In genomic region chr17:79622201-79622601, GRCh38 we compare ENCODE assay signal across 18 cellular contexts. TPM values are rescaled to one million over a fixed set of nuclear protein-coding genes. Genes with fewer than 3 reads are reported as not detected.
DNase-seq lines count a peak whose midpoint lies in the region; ATAC-seq lines count a peak whose summit lies in the region.
"Had no signal": no experiment of that assay in that cellular context is flagged by ENCODE, and none has a peak within 500 bp of the region (broad histone marks: within the 10 kb centered on the region; RNA-seq: fewer than 3 reads in every experiment).

No MANE protein-coding gene starts in this region.

- peaks cover 30% of the 10 kb centered on the region for H3K27me3 Mint-ChIP-seq in activated T-cell treated with anti-CD3 and anti-CD28 coated beads, Interleukin-2, amount 50 U/mL, for 4 hours (ENCODE audit: low read depth)
- H3K27me3 Mint-ChIP-seq in activated T-cell treated with anti-CD3 and anti-CD28 coated beads, Interleukin-2, amount 50 U/mL, for 24 hours = peaks cover 23% of the 10 kb centered on the region
- no peaks in the 10 kb centered on the region for H3K27me3 Mint-ChIP-seq in activated T-helper 2 cell treated with anti-CD3 and anti-CD28 coated beads, Interferon-gamma antibody, Interleukin-2, Interleukin-4, amounts not matched to agents 10 μg/mL and 5 μg/mL and 100 μg/mL, durations not matched to agents 14 hours and 24 hours and 36 hours (ENCODE audit: low read depth)

- no peaks in the 10 kb centered on the region for H3K36me3 Mint-ChIP-seq in activated T-cell treated with anti-CD3 and anti-CD28 coated beads, Interleukin-2, amount 50 U/mL, for 4 hours (ENCODE audit: insufficient read depth)
- no peaks in the 10 kb centered on the region for H3K36me3 Mint-ChIP-seq in activated T-cell treated with anti-CD3 and anti-CD28 coated beads, Interleukin-2, amount 50 U/mL, for 24 hours (ENCODE audit: low read depth)
- no peaks in the 10 kb centered on the region for H3K36me3 Mint-ChIP-seq in activated T-helper 2 cell treated with anti-CD3 and anti-CD28 coated beads, Interferon-gamma antibody, Interleukin-2, Interleukin-4, amounts not matched to agents 10 μg/mL and 5 μg/mL and 100 μg/mL, durations not matched to agents 14 hours and 24 hours and 36 hours (ENCODE audit: low read depth)

- no peak for ATAC-seq in activated T-cell treated with anti-CD3 and anti-CD28 coated beads, Interleukin-2, amount 50 U/mL, for 4 hours
- ATAC-seq: activated CD8-positive, alpha-beta T cell treated with anti-CD3 and anti-CD28 coated beads for 36 hours had no signal

- intact Hi-C loops in activated T-helper 2 cell treated with anti-CD3 and anti-CD28 coated beads, Interferon-gamma antibody, Interleukin-2, Interleukin-4, amounts not matched to agents 10 μg/mL and 5 μg/mL and 100 μg/mL, durations not matched to agents 14 hours and 24 hours and 36 hours (cut with micrococcal nuclease) = no loop called here

- no peaks in the 10 kb centered on the region for H3K9me3 Mint-ChIP-seq in activated T-cell treated with anti-CD3 and anti-CD28 coated beads, Interleukin-2, amount 50 U/mL, for 4 hours
- H3K9me3 Mint-ChIP-seq in activated T-cell treated with anti-CD3 and anti-CD28 coated beads, Interleukin-2, amount 50 U/mL, for 24 hours = peaks cover 3% of the 10 kb centered on the region
- peaks cover 6% of the 10 kb centered on the region for H3K9me3 Mint-ChIP-seq in activated T-helper 2 cell treated with anti-CD3 and anti-CD28 coated beads, Interferon-gamma antibody, Interleukin-2, Interleukin-4, amounts not matched to agents 10 μg/mL and 5 μg/mL and 100 μg/mL, durations not matched to agents 14 hours and 24 hours and 36 hours
- H3K9me3 Mint-ChIP-seq: neural crest cell had no signal

- H3K4me3 Mint-ChIP-seq in activated T-cell treated with anti-CD3 and anti-CD28 coated beads, Interleukin-2, amount 50 U/mL, for 4 hours = no peak overlapping the region
- no peak overlapping the region for H3K4me3 Mint-ChIP-seq in activated T-cell treated with anti-CD3 and anti-CD28 coated beads, Interleukin-2, amount 50 U/mL, for 24 hours
- H3K4me3 Mint-ChIP-seq in activated T-helper 2 cell treated with anti-CD3 and anti-CD28 coated beads, Interferon-gamma antibody, Interleukin-2, Interleukin-4, amounts not matched to agents 10 μg/mL and 5 μg/mL and 100 μg/mL, durations not matched to agents 14 hours and 24 hours and 36 hours (ENCODE audit: low read depth) = no peak overlapping the region
- H3K4me3 Mint-ChIP-seq: activated CD8-positive, alpha-beta T cell treated with anti-CD3 and anti-CD28 coated beads for 36 hours; neural crest cell had no signal

- no peak overlapping the region for H3K27ac Mint-ChIP-seq in activated T-cell treated with anti-CD3 and anti-CD28 coated beads, Interleukin-2, amount 50 U/mL, for 24 hours
- H3K27ac Mint-ChIP-seq in activated T-helper 2 cell treated with anti-CD3 and anti-CD28 coated beads, Interferon-gamma antibody, Interleukin-2, Interleukin-4, amounts not matched to agents 10 μg/mL and 5 μg/mL and 100 μg/mL, durations not matched to agents 14 hours and 24 hours and 36 hours = no peak overlapping the region
- H3K27ac Mint-ChIP-seq: activated CD8-positive, alpha-beta T cell treated with anti-CD3 and anti-CD28 coated beads for 36 hours had no signal

- peak; percentile 2 for DNase-seq in activated T-cell treated with anti-CD3 and anti-CD28 coated beads, Interleukin-2, amount 50 U/mL, for 4 hours
- DNase-seq in activated T-cell treated with anti-CD3 and anti-CD28 coated beads, Interleukin-2, amount 50 U/mL, for 24 hours = no peak
- peak; percentile 38 for DNase-seq in NCI-H2171 (lab: John Stamatoyannopoulos, UW)
- DNase-seq in islet precursor cell = peak; percentile 52
- DNase-seq in stimulated activated CD8-positive, alpha-beta memory T cell treated with anti-CD3 and anti-CD28 coated beads, Interleukin-4, amount 100 ng/mL, for 48 hours = peak; percentile 8
- no peak for DNase-seq in NCI-H1105 (lab: John Stamatoyannopoulos, UW)
- no peak for DNase-seq in NCI-H146 treated with DMSO at 0.1 percent for 48 hours (lab: John Stamatoyannopoulos, UW; ENCODE audit: unreplicated experiment)
- no peak for DNase-seq in activated T-helper 2 cell treated with anti-CD3 and anti-CD28 coated beads, Interferon-gamma antibody, Interleukin-2, Interleukin-4, amounts not matched to agents 10 μg/mL and 5 μg/mL and 100 μg/mL, durations not matched to agents 14 hours and 24 hours and 36 hours (ENCODE audit: low spot score)
- DNase-seq: ACHN; activated CD8-positive, alpha-beta T cell treated with anti-CD3 and anti-CD28 coated beads for 36 hours; NCI-H1417; NCI-H774; T1000 had no signal

- no peaks in the 10 kb centered on the region for H3K4me1 Mint-ChIP-seq in activated T-cell treated with anti-CD3 and anti-CD28 coated beads, Interleukin-2, amount 50 U/mL, for 4 hours (ENCODE audit: low read depth)
- H3K4me1 Mint-ChIP-seq in activated T-cell treated with anti-CD3 and anti-CD28 coated beads, Interleukin-2, amount 50 U/mL, for 24 hours (ENCODE audit: low read depth) = no peaks in the 10 kb centered on the region
- no peaks in the 10 kb centered on the region for H3K4me1 Mint-ChIP-seq in activated T-helper 2 cell treated with anti-CD3 and anti-CD28 coated beads, Interferon-gamma antibody, Interleukin-2, Interleukin-4, amounts not matched to agents 10 μg/mL and 5 μg/mL and 100 μg/mL, durations not matched to agents 14 hours and 24 hours and 36 hours (ENCODE audit: low read depth)

RNA-seq across cellular contexts. Expression of gene RBFOX3, which starts 11.3 kb away (rescaled TPM):
- not detected for total RNA-seq in activated T-cell treated with anti-CD3 and anti-CD28 coated beads, Interleukin-2, amount 50 U/mL, for 4 hours
- 0.07 TPM in 1 of 2 replicates, not detected in the other for total RNA-seq in activated T-helper 2 cell treated with anti-CD3 and anti-CD28 coated beads, Interferon-gamma antibody, Interleukin-2, Interleukin-4, amounts not matched to agents 10 μg/mL and 5 μg/mL and 100 μg/mL, durations not matched to agents 14 hours and 24 hours and 36 hours
- total RNA-seq: activated CD8-positive, alpha-beta T cell treated with anti-CD3 and anti-CD28 coated beads for 36 hours; hepatocyte; liver; smooth muscle cell; subcutaneous adipose tissue had no signal

Comparison
In these comparisons a context has a peak if more than half of its experiments do, and no peak if none do; other contexts are left out.
1. DNase-seq: peak in activated T-cell treated with anti-CD3 and anti-CD28 coated beads, Interleukin-2, amount 50 U/mL, for 4 hours (single experiment), NCI-H2171 (single experiment), islet precursor cell (single experiment) and stimulated activated CD8-positive, alpha-beta memory T cell treated with anti-CD3 and anti-CD28 coated beads, Interleukin-4, amount 100 ng/mL, for 48 hours (single experiment); none in activated T-cell treated with anti-CD3 and anti-CD28 coated beads, Interleukin-2, amount 50 U/mL, for 24 hours (single experiment), NCI-H1105 (single experiment), NCI-H146 treated with DMSO at 0.1 percent for 48 hours (single experiment) and activated T-helper 2 cell treated with anti-CD3 and anti-CD28 coated beads, Interferon-gamma antibody, Interleukin-2, Interleukin-4, amounts not matched to agents 10 μg/mL and 5 μg/mL and 100 μg/mL, durations not matched to agents 14 hours and 24 hours and 36 hours (single experiment).